In genomic region chr2:142286618-142287017, GRCh38 we compare ENCODE assay signal across 10 cellular contexts.
A peak's percentile ranks its signal among the peaks of the same experiment; 100 is the strongest.
DNase-seq lines count a peak whose midpoint lies in the region; ATAC-seq and TF ChIP-seq lines count a peak whose summit lies in the region.
"Had no signal": no experiment of that assay in that cellular context is flagged by ENCODE, and none has a peak within 500 bp of the region (broad histone marks: within the 10 kb centered on the region; RNA-seq: fewer than 3 reads in every experiment).

No MANE protein-coding gene starts in this region.

- peak; percentile 8 for DNase-seq in BE2C
- DNase-seq in Jurkat, Clone E6-1 (ENCODE audit: low read depth, low spot score) = peak; percentile 24
- peak; percentile 44 for DNase-seq in ecto neural progenitor cell (ENCODE audit: low spot score)
- no peak for DNase-seq in effector CD4-positive, alpha-beta T cell
- no peak for DNase-seq in ascending aorta (ENCODE audit: low spot score in 2 of 2)
- DNase-seq in NCI-H226 = no peak
- DNase-seq in stimulated activated CD8-positive, alpha-beta memory T cell treated with anti-CD3 and anti-CD28 coated beads, Interleukin-4, amount 100 ng/mL, for 48 hours = no peak
- DNase-seq: activated CD4-positive, alpha-beta T cell treated with anti-CD3 and anti-CD28 coated beads, Interleukin-2, amount 10 ng/mL, durations not matched to agents 7 days and 5 days; stimulated activated naive B cell treated with anti-CD40 and anti-IgM and Interleukin-4, amounts not matched to agents 10 μg/mL and 1 μg/mL and 100 μg/mL, for 72 hours had no signal

- no peaks in the 10 kb centered on the region for H3K4me1 ChIP-seq in BE2C
- no peaks in the 10 kb centered on the region for H3K4me1 ChIP-seq in ascending aorta

- peak; percentile 60 for TF ChIP-seq CTCF in BE2C (IDR thresholded peaks at IDR 0.05; ENCODE audit: low read depth, low read length)
- TF ChIP-seq CTCF in ascending aorta (IDR thresholded peaks at IDR 0.05) = no peak

- H3K27ac ChIP-seq in ascending aorta = no peak overlapping the region

- ATAC-seq in GM21360 (IDR thresholded peaks at IDR 0.05; ENCODE audit: unreplicated experiment) = peak; percentile 81

- intact Hi-C loops in ascending aorta (cut with DNase I) = no loop called here

- H3K9me3 ChIP-seq in BE2C = no peaks in the 10 kb centered on the region
- H3K9me3 ChIP-seq in ascending aorta = no peaks in the 10 kb centered on the region

- H3K27me3 ChIP-seq in BE2C = no peaks in the 10 kb centered on the region
- no peaks in the 10 kb centered on the region for H3K27me3 ChIP-seq in ascending aorta

- H3K4me3 ChIP-seq in BE2C (ENCODE audit: low read depth, low read length) (no peak overlapping the region), ascending aorta (no peak overlapping the region)
- H3K4me3 ChIP-seq in Jurkat, Clone E6-1 (ENCODE audit: low read length) = no peak overlapping the region

- H3K36me3 ChIP-seq in BE2C (no peaks in the 10 kb centered on the region), ascending aorta (no peaks in the 10 kb centered on the region)

Comparison
In these comparisons a context has a peak if more than half of its experiments do, and no peak if none do; other contexts are left out.
1. DNase-seq: peak in BE2C (single experiment), Jurkat, Clone E6-1 (single experiment) and ecto neural progenitor cell (single experiment); none in effector CD4-positive, alpha-beta T cell (single experiment), ascending aorta (0 of 2), NCI-H226 (single experiment) and stimulated activated CD8-positive, alpha-beta memory T cell treated with anti-CD3 and anti-CD28 coated beads, Interleukin-4, amount 100 ng/mL, for 48 hours (single experiment).